Comparison of ENCODE assay signal across 1 cellular context in the genomic region with DNA sequence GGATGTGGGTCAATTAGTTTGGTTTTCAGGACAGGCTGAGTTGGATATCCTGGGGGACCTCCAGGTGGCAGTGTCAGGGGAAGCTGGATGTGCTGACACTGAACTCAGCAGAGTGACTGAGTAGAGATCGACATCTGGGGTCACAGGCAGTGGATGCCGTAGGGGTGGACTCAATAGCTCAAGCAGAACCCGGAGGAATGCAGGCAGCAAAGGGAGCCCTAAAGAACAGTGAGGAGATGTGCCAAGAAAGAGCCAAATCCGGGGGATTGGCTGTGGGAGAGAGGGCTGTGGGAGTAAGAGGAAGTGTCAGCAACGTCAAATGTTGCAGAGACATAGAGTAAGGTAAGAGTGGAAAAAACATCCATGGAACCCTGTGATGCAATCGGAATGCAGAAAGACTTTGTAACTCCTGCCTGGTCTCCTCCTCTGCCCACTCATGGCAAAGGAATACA.
TF ChIP-seq lines count a peak whose summit lies in the region.

No MANE protein-coding gene starts in this region.

TF ChIP-seq in K562, 482 proteins besides CTCF, POLR2A, EP300 and RAD21 (continues in another document):
- TF ChIP-seq EP400 (IDR thresholded peaks at IDR 0.05) (no peak), DNMT1 (IDR thresholded peaks at IDR 0.05) (no peak), HDAC1 (IDR thresholded peaks at IDR 0.05) (no peak), SMC3 (conservative IDR thresholded peaks at IDR 0.05; ENCODE audit: insufficient read depth, low read depth, low read length) (peak; percentile 48; the same call in 1 of the 2 replicates), ESRRA (IDR thresholded peaks at IDR 0.05; ENCODE audit: borderline replicate concordance, low read depth) (no peak), MEIS2 (IDR thresholded peaks at IDR 0.05; ENCODE audit: partially characterized antibody) (peak; percentile 24), ZNF175 (CRISPR knock-in tag; IDR thresholded peaks at IDR 0.05; ENCODE audit: low read depth) (peak; percentile 68; the same call in 1 of the 2 replicates), TOE1 (IDR thresholded peaks at IDR 0.05; ENCODE audit: borderline replicate concordance) (no peak), TOE1 (CRISPR knock-in tag; IDR thresholded peaks at IDR 0.05; ENCODE audit: borderline replicate concordance, low read depth) (no peak), CHD4 (IDR thresholded peaks at IDR 0.05; ENCODE audit: insufficient read depth, insufficient replicate concordance, low read depth, low read length, poor library complexity, severe bottlenecking) (peak; percentile 69), HDAC2 (IDR thresholded peaks at IDR 0.05) (0 out of 2 replicates have a peak, but pooled peaks have one; percentile 19), NR2C1 (IDR thresholded peaks at IDR 0.05) (peak; percentile 30; the same call in 1 of the 2 replicates), NR2C1 (tag; IDR thresholded peaks at IDR 0.05) (peak; percentile 68; the same call in 1 of the 2 replicates), NFE2 (IDR thresholded peaks at IDR 0.05; ENCODE audit: low read depth) (0 out of 2 replicates have a peak, but pooled peaks have one; percentile 5), SMAD4 (CRISPR knock-in tag; conservative IDR thresholded peaks at IDR 0.05) (0 out of 2 replicates have a peak, but pooled peaks have one; percentile 17), ZNF75A (CRISPR knock-in tag; IDR thresholded peaks at IDR 0.05) (0 out of 2 replicates have a peak, but pooled peaks have one; percentile 15), SNRNP70 (optimal IDR thresholded peaks at IDR 0.05; ENCODE audit: low read depth, low read length) (no peak), RCOR1 (IDR thresholded peaks at IDR 0.05; ENCODE audit: borderline replicate concordance in 1 of 2, low read depth in 2 of 2, low read length in 2 of 2) (peak in 1 of 2 experiments; percentile 38; a peak in 1 of 4 replicates), BACH1 (tag; IDR thresholded peaks at IDR 0.05) (0 out of 2 replicates have a peak, but pooled peaks have one; percentile 35), ZNF263 (CRISPR knock-in tag; IDR thresholded peaks at IDR 0.05; ENCODE audit: borderline replicate concordance) (0 out of 2 replicates have a peak, but pooled peaks have one; percentile 11), ZNF41 (CRISPR knock-in tag; conservative IDR thresholded peaks at IDR 0.05) (no peak), BCOR (IDR thresholded peaks at IDR 0.05) (peak; percentile 52; the same call in 1 of the 2 replicates), CTBP1 (IDR thresholded peaks at IDR 0.05; ENCODE audit: borderline replicate concordance) (peak; percentile 53), GATAD2A (IDR thresholded peaks at IDR 0.05) (no peak), CEBPB (tag; IDR thresholded peaks at IDR 0.05) (peak; percentile 77), POLR2AphosphoS2 (IDR thresholded peaks at IDR 0.05; ENCODE audit: low read length) (no peak), GTF2A2 (tag; IDR thresholded peaks at IDR 0.05) (no peak), ZNF699 (CRISPR knock-in tag; IDR thresholded peaks at IDR 0.05; ENCODE audit: insufficient replicate concordance) (no peak), PHB2 (IDR thresholded peaks at IDR 0.05; ENCODE audit: low read depth) (no peak)
- TF ChIP-seq, protein P1, sequence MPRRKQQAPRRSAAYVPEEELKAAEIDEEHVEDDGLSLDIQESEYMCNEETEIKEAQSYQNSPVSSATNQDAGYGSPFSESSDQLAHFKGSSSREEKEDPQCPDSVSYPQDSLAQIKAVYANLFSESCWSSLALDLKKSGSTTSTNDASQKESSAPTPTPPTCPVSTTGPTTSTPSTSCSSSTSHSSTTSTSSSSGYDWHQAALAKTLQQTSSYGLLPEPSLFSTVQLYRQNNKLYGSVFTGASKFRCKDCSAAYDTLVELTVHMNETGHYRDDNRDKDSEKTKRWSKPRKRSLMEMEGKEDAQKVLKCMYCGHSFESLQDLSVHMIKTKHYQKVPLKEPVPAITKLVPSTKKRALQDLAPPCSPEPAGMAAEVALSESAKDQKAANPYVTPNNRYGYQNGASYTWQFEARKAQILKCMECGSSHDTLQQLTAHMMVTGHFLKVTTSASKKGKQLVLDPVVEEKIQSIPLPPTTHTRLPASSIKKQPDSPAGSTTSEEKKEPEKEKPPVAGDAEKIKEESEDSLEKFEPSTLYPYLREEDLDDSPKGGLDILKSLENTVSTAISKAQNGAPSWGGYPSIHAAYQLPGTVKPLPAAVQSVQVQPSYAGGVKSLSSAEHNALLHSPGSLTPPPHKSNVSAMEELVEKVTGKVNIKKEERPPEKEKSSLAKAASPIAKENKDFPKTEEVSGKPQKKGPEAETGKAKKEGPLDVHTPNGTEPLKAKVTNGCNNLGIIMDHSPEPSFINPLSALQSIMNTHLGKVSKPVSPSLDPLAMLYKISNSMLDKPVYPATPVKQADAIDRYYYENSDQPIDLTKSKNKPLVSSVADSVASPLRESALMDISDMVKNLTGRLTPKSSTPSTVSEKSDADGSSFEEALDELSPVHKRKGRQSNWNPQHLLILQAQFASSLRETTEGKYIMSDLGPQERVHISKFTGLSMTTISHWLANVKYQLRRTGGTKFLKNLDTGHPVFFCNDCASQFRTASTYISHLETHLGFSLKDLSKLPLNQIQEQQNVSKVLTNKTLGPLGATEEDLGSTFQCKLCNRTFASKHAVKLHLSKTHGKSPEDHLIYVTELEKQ (CRISPR knock-in tag; IDR thresholded peaks at IDR 0.05), result no peak
- TF ChIP-seq, protein P2, sequence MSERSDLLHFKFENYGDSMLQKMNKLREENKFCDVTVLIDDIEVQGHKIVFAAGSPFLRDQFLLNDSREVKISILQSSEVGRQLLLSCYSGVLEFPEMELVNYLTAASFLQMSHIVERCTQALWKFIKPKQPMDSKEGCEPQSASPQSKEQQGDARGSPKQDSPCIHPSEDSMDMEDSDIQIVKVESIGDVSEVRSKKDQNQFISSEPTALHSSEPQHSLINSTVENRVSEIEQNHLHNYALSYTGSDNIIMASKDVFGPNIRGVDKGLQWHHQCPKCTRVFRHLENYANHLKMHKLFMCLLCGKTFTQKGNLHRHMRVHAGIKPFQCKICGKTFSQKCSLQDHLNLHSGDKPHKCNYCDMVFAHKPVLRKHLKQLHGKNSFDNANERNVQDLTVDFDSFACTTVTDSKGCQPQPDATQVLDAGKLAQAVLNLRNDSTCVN (CRISPR knock-in tag; IDR thresholded peaks at IDR 0.05), result 0 out of 2 replicates have a peak, but pooled peaks have one; percentile 13
- TF ChIP-seq, protein P3, sequence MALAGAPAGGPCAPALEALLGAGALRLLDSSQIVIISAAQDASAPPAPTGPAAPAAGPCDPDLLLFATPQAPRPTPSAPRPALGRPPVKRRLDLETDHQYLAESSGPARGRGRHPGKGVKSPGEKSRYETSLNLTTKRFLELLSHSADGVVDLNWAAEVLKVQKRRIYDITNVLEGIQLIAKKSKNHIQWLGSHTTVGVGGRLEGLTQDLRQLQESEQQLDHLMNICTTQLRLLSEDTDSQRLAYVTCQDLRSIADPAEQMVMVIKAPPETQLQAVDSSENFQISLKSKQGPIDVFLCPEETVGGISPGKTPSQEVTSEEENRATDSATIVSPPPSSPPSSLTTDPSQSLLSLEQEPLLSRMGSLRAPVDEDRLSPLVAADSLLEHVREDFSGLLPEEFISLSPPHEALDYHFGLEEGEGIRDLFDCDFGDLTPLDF (CRISPR knock-in tag; IDR thresholded peaks at IDR 0.05), result no peak
- TF ChIP-seq, protein P4, sequence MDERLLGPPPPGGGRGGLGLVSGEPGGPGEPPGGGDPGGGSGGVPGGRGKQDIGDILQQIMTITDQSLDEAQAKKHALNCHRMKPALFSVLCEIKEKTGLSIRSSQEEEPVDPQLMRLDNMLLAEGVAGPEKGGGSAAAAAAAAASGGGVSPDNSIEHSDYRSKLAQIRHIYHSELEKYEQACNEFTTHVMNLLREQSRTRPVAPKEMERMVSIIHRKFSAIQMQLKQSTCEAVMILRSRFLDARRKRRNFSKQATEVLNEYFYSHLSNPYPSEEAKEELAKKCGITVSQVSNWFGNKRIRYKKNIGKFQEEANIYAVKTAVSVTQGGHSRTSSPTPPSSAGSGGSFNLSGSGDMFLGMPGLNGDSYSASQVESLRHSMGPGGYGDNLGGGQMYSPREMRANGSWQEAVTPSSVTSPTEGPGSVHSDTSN (CRISPR knock-in tag; IDR thresholded peaks at IDR 0.05; ENCODE audit: low read depth), result no peak
- TF ChIP-seq, protein P4 (tag; conservative IDR thresholded peaks at IDR 0.05; ENCODE audit: low read depth), result 0 out of 2 replicates have a peak, but pooled peaks have one; percentile 33
- TF ChIP-seq, protein P5, sequence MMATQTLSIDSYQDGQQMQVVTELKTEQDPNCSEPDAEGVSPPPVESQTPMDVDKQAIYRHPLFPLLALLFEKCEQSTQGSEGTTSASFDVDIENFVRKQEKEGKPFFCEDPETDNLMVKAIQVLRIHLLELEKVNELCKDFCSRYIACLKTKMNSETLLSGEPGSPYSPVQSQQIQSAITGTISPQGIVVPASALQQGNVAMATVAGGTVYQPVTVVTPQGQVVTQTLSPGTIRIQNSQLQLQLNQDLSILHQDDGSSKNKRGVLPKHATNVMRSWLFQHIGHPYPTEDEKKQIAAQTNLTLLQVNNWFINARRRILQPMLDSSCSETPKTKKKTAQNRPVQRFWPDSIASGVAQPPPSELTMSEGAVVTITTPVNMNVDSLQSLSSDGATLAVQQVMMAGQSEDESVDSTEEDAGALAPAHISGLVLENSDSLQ (IDR thresholded peaks at IDR 0.05), result peak; percentile 56
- TF ChIP-seq, protein P6, sequence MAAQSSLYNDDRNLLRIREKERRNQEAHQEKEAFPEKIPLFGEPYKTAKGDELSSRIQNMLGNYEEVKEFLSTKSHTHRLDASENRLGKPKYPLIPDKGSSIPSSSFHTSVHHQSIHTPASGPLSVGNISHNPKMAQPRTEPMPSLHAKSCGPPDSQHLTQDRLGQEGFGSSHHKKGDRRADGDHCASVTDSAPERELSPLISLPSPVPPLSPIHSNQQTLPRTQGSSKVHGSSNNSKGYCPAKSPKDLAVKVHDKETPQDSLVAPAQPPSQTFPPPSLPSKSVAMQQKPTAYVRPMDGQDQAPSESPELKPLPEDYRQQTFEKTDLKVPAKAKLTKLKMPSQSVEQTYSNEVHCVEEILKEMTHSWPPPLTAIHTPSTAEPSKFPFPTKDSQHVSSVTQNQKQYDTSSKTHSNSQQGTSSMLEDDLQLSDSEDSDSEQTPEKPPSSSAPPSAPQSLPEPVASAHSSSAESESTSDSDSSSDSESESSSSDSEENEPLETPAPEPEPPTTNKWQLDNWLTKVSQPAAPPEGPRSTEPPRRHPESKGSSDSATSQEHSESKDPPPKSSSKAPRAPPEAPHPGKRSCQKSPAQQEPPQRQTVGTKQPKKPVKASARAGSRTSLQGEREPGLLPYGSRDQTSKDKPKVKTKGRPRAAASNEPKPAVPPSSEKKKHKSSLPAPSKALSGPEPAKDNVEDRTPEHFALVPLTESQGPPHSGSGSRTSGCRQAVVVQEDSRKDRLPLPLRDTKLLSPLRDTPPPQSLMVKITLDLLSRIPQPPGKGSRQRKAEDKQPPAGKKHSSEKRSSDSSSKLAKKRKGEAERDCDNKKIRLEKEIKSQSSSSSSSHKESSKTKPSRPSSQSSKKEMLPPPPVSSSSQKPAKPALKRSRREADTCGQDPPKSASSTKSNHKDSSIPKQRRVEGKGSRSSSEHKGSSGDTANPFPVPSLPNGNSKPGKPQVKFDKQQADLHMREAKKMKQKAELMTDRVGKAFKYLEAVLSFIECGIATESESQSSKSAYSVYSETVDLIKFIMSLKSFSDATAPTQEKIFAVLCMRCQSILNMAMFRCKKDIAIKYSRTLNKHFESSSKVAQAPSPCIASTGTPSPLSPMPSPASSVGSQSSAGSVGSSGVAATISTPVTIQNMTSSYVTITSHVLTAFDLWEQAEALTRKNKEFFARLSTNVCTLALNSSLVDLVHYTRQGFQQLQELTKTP (IDR thresholded peaks at IDR 0.05; ENCODE audit: low read depth in 1 of 2, partially characterized antibody in 2 of 2), result peak in 1 of 2 experiments; percentile 40
- TF ChIP-seq, protein P7, sequence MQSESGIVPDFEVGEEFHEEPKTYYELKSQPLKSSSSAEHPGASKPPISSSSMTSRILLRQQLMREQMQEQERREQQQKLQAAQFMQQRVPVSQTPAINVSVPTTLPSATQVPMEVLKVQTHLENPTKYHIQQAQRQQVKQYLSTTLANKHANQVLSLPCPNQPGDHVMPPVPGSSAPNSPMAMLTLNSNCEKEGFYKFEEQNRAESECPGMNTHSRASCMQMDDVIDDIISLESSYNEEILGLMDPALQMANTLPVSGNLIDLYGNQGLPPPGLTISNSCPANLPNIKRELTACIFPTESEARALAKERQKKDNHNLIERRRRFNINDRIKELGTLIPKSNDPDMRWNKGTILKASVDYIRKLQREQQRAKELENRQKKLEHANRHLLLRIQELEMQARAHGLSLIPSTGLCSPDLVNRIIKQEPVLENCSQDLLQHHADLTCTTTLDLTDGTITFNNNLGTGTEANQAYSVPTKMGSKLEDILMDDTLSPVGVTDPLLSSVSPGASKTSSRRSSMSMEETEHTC (IDR thresholded peaks at IDR 0.05), result no peak
- TF ChIP-seq, protein P8, sequence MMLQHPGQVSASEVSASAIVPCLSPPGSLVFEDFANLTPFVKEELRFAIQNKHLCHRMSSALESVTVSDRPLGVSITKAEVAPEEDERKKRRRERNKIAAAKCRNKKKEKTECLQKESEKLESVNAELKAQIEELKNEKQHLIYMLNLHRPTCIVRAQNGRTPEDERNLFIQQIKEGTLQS (IDR thresholded peaks at IDR 0.05), result peak; percentile 64
- TF ChIP-seq, protein P8 (CRISPR knock-in tag; conservative IDR thresholded peaks at IDR 0.05), result no peak
- TF ChIP-seq, protein P9, sequence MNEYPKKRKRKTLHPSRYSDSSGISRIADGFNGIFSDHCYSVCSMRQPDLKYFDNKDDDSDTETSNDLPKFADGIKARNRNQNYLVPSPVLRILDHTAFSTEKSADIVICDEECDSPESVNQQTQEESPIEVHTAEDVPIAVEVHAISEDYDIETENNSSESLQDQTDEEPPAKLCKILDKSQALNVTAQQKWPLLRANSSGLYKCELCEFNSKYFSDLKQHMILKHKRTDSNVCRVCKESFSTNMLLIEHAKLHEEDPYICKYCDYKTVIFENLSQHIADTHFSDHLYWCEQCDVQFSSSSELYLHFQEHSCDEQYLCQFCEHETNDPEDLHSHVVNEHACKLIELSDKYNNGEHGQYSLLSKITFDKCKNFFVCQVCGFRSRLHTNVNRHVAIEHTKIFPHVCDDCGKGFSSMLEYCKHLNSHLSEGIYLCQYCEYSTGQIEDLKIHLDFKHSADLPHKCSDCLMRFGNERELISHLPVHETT (CRISPR knock-in tag; conservative IDR thresholded peaks at IDR 0.05 in 1 of 2, IDR thresholded peaks at IDR 0.05 in 1 of 2), result 0 out of 4 replicates have a peak, but pooled peaks of 1 of the 2 experiments have one; percentile 39
